12 cellular contexts compared by ENCODE assay signal in genomic region chr2:200616193-200616592, GRCh38. TPM values are rescaled to one million over a fixed set of nuclear protein-coding genes. Genes with fewer than 3 reads are reported as not detected.
A peak's percentile ranks its signal among the peaks of the same experiment; 100 is the strongest.
DNase-seq lines count a peak whose midpoint lies in the region; ATAC-seq, FAIRE-seq and TF ChIP-seq lines count a peak whose summit lies in the region.
"Had no signal": no experiment of that assay in that cellular context is flagged by ENCODE, and none has a peak within 500 bp of the region (broad histone marks: within the 10 kb centered on the region; RNA-seq: fewer than 3 reads in every experiment).

No MANE protein-coding gene starts in this region.

- peaks cover 20% of the 10 kb centered on the region for H3K4me1 Mint-ChIP-seq in astrocyte (ENCODE audit: low read depth, unreplicated experiment)
- H3K4me1 Mint-ChIP-seq in neural progenitor cell: no peaks in the 10 kb centered on the region
- H3K4me1 Mint-ChIP-seq in glutamatergic neuron (ENCODE audit: low read depth, unreplicated experiment): no peaks in the 10 kb centered on the region

- no peaks in the 10 kb centered on the region for H3K27me3 Mint-ChIP-seq in astrocyte (ENCODE audit: low read depth, unreplicated experiment)
- H3K27me3 Mint-ChIP-seq in neural progenitor cell (ENCODE audit: insufficient read depth, low read depth): peaks cover 7% of the 10 kb centered on the region
- no peaks in the 10 kb centered on the region for H3K27me3 Mint-ChIP-seq in glutamatergic neuron (ENCODE audit: unreplicated experiment)
- H3K27me3 Mint-ChIP-seq: naive B cell had no signal

- H3K4me3 ChIP-seq in astrocyte (ENCODE audit: insufficient read depth, low read depth, low read length) (no peak overlapping the region), neural progenitor cell (no peak overlapping the region), ascending aorta (no peak overlapping the region)

- H2AFZ ChIP-seq in astrocyte (ENCODE audit: low read depth, low read length): no peak overlapping the region
- no peak overlapping the region for H2AFZ ChIP-seq in neural progenitor cell (replicated peaks)

- TF ChIP-seq CTCF in astrocyte (IDR thresholded peaks at IDR 0.05; ENCODE audit: insufficient read depth, low read depth, low read length) (no peak), neural progenitor cell (IDR thresholded peaks at IDR 0.05) (no peak), ascending aorta (IDR thresholded peaks at IDR 0.05) (no peak), glutamatergic neuron (IDR thresholded peaks at IDR 0.05; ENCODE audit: partially characterized antibody, unreplicated experiment) (no peak)

- H3K27ac Mint-ChIP-seq in astrocyte (ENCODE audit: unreplicated experiment): peak overlapping the region; percentile 47
- no peak overlapping the region for H3K27ac Mint-ChIP-seq in neural progenitor cell
- no peak overlapping the region for H3K27ac Mint-ChIP-seq in glutamatergic neuron (ENCODE audit: unreplicated experiment)
- H3K27ac Mint-ChIP-seq: naive B cell; stimulated activated naive CD8-positive, alpha-beta T cell treated with anti-CD3 and anti-CD28 coated beads, Interleukin-15, Interleukin-2, amounts not matched to agents 100 ng/mL and 50 ng/mL, for 24 hours had no signal

- H3F3A ChIP-seq in neural progenitor cell (ENCODE audit: low read depth): no peaks in the 10 kb centered on the region

- H3K36me3 ChIP-seq in astrocyte (ENCODE audit: insufficient read depth, low read length): no peaks in the 10 kb centered on the region
- H3K36me3 ChIP-seq in neural progenitor cell: no peaks in the 10 kb centered on the region
- H3K36me3 ChIP-seq in ascending aorta: no peaks in the 10 kb centered on the region

- no peaks in the 10 kb centered on the region for H3K36me3 Mint-ChIP-seq in astrocyte (ENCODE audit: low read depth, unreplicated experiment)
- H3K36me3 Mint-ChIP-seq in neural progenitor cell: no peaks in the 10 kb centered on the region
- H3K36me3 Mint-ChIP-seq in glutamatergic neuron (ENCODE audit: unreplicated experiment): no peaks in the 10 kb centered on the region
- H3K36me3 Mint-ChIP-seq: naive B cell had no signal

- H3K27ac ChIP-seq in astrocyte (ENCODE audit: low read depth, low read length) (no peak overlapping the region), neural progenitor cell (no peak overlapping the region), ascending aorta (no peak overlapping the region)

- intact Hi-C loops in ascending aorta (cut with DNase I): loop anchor here (10.0 kb wide), 1 partner anchor 89 kb away; no protein-coding TSS in a partner anchor

- DNase-seq in COLO829 (ENCODE audit: low spot score) (peak; percentile 49), astrocyte (ENCODE audit: low read depth) (no peak), neural progenitor cell (ENCODE audit: low spot score) (no peak), ascending aorta (ENCODE audit: low spot score in 2 of 2) (no peak), OCI-M2 (lab: John Stamatoyannopoulos, UW; ENCODE audit: unreplicated experiment) (no peak), islet precursor cell (no peak), glutamatergic neuron (no peak)
- DNase-seq: naive B cell had no signal

- H3K9me3 ChIP-seq in astrocyte (ENCODE audit: insufficient read depth, low read depth, low read length) (no peaks in the 10 kb centered on the region), neural progenitor cell (ENCODE audit: low read depth) (no peaks in the 10 kb centered on the region), ascending aorta (no peaks in the 10 kb centered on the region)

- H3K9ac ChIP-seq in astrocyte (ENCODE audit: low read length) (no peak overlapping the region), neural progenitor cell (peak overlapping the region; percentile 33)

- H3K4me2 ChIP-seq in astrocyte (ENCODE audit: low read length): no peak overlapping the region
- no peak overlapping the region for H3K4me2 ChIP-seq in neural progenitor cell

- H4K20me1 ChIP-seq in astrocyte (ENCODE audit: insufficient read depth, low read length) (no peaks in the 10 kb centered on the region), neural progenitor cell (ENCODE audit: low read depth) (no peaks in the 10 kb centered on the region)

- no peaks in the 10 kb centered on the region for H3K9me3 Mint-ChIP-seq in astrocyte (ENCODE audit: unreplicated experiment)
- no peaks in the 10 kb centered on the region for H3K9me3 Mint-ChIP-seq in neural progenitor cell
- no peaks in the 10 kb centered on the region for H3K9me3 Mint-ChIP-seq in glutamatergic neuron (ENCODE audit: unreplicated experiment)
- H3K9me3 Mint-ChIP-seq: naive B cell; stimulated activated naive CD8-positive, alpha-beta T cell treated with anti-CD3 and anti-CD28 coated beads, Interleukin-15, Interleukin-2, amounts not matched to agents 100 ng/mL and 50 ng/mL, for 24 hours had no signal

- FAIRE-seq in astrocyte (lab: Jason Lieb, UNC): no peak
- FAIRE-seq: G401.6 had no signal

- H3K27me3 ChIP-seq in astrocyte (ENCODE audit: insufficient read depth, low read length): no peaks in the 10 kb centered on the region
- H3K27me3 ChIP-seq in neural progenitor cell: no peaks in the 10 kb centered on the region
- no peaks in the 10 kb centered on the region for H3K27me3 ChIP-seq in ascending aorta

- H3K79me2 ChIP-seq in astrocyte (ENCODE audit: insufficient read depth, low read length) (no peaks in the 10 kb centered on the region), neural progenitor cell (ENCODE audit: low read depth) (no peaks in the 10 kb centered on the region)

- H3K4me3 Mint-ChIP-seq in astrocyte (ENCODE audit: unreplicated experiment): no peak overlapping the region
- no peak overlapping the region for H3K4me3 Mint-ChIP-seq in neural progenitor cell
- H3K4me3 Mint-ChIP-seq in glutamatergic neuron (ENCODE audit: unreplicated experiment): no peak overlapping the region
- H3K4me3 Mint-ChIP-seq: stimulated activated naive CD8-positive, alpha-beta T cell treated with anti-CD3 and anti-CD28 coated beads, Interleukin-15, Interleukin-2, amounts not matched to agents 100 ng/mL and 50 ng/mL, for 24 hours had no signal

- peak; percentile 45 for ATAC-seq in HG03280 (IDR thresholded peaks at IDR 0.05; ENCODE audit: unreplicated experiment)
- ATAC-seq: HCT116 had no signal

- peaks cover 23% of the 10 kb centered on the region for H3K4me1 ChIP-seq in astrocyte (ENCODE audit: insufficient read depth, low read length)
- no peaks in the 10 kb centered on the region for H3K4me1 ChIP-seq in neural progenitor cell
- no peaks in the 10 kb centered on the region for H3K4me1 ChIP-seq in ascending aorta

RNA-seq across cellular contexts. Expression of gene AOX1, which starts 30.4 kb away (rescaled TPM):
- total RNA-seq in astrocyte (1.6 and 3.4 TPM in 2 replicates), neural progenitor cell (ENCODE audit: low replicate concordance) (5.7 and 6.2 TPM in 2 replicates), ascending aorta (59.2 TPM), glutamatergic neuron (ENCODE audit: unreplicated experiment) (0.32 TPM)
